In the genomic region with DNA sequence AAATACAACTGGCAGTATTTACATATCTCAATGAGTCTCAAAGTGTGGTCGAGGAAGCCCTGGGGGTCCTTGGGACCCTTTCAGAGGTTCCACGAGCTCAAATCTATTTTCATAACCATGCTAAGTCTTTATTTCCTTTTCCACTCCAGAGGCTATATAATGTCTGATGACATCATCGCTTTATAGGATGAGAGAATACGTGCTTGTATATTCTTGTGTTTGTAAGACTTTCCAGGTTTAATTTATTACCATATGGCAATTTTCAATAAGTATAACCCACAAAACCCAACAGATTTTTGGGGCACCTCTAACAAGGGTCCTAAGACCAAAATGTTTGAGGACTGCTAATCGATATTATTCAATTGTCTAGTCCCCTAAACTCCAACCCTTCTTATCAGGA, we compare ENCODE assay signal across 8 cellular contexts. TPM values are rescaled to one million over a fixed set of nuclear protein-coding genes. Genes with fewer than 3 reads are reported as not detected.
A peak's percentile ranks its signal among the peaks of the same experiment; 100 is the strongest.
DNase-seq lines count a peak whose midpoint lies in the region; ATAC-seq and TF ChIP-seq lines count a peak whose summit lies in the region.

No MANE protein-coding gene starts in this region.

- H3K27me3 ChIP-seq in Panc1 (ENCODE audit: control insufficient read depth, insufficient read depth, low read length) (no peaks in the 10 kb centered on the region), trophoblast cell (ENCODE audit: insufficient read depth, low read length) (no peaks in the 10 kb centered on the region)

- no peak overlapping the region for H3K4ac ChIP-seq in trophoblast cell (ENCODE audit: low read depth, low read length)

- H2BK5ac ChIP-seq in trophoblast cell (ENCODE audit: low read depth, low read length, poor library complexity) = no peak overlapping the region

- peak; percentile 43 for DNase-seq in DMS53 treated with DMSO at 0.1 percent for 48 hours (lab: John Stamatoyannopoulos, UW; ENCODE audit: unreplicated experiment)
- DNase-seq in Panc1 (ENCODE audit: low read depth, low spot score) = no peak
- DNase-seq in epithelial cell of prostate (ENCODE audit: low read depth, low spot score) = no peak
- DNase-seq in trophoblast cell = no peak
- no peak for DNase-seq in stimulated activated CD4-positive, alpha-beta T cell treated with anti-CD3 and anti-CD28 coated beads, Interleukin-15, amount 100 ng/mL, for 24 hours
- no peak for DNase-seq in foreskin melanocyte

- no peak overlapping the region for H3K18ac ChIP-seq in trophoblast cell (ENCODE audit: low read length)

- H3K9ac ChIP-seq in trophoblast cell (ENCODE audit: low read length) = no peak overlapping the region

- in situ Hi-C loops in Panc1 (cut with HindIII; ENCODE audit: low pct_unique_long_range_greater_than_20kb, low sequenced_read_pairs) = no loop called here

- H3K9me3 ChIP-seq in Panc1 (ENCODE audit: control insufficient read depth, insufficient read depth, low read depth, low read length) (no peaks in the 10 kb centered on the region), trophoblast cell (ENCODE audit: insufficient read depth, low read depth, low read length) (peaks cover 3% of the 10 kb centered on the region)

- H3K36me3 ChIP-seq in Panc1 (ENCODE audit: control insufficient read depth, insufficient read depth, low read length) (no peaks in the 10 kb centered on the region), trophoblast cell (ENCODE audit: control insufficient read depth in 1 of 2, insufficient read depth in 2 of 2, low read length in 2 of 2) (no peaks in the 10 kb centered on the region)

- peaks cover 11% of the 10 kb centered on the region for H3K79me2 ChIP-seq in trophoblast cell (ENCODE audit: control insufficient read depth, insufficient read depth, low read length, poor library complexity)

- no peak overlapping the region for H2BK12ac ChIP-seq in trophoblast cell (ENCODE audit: low read length)

- POLR2A ChIA-PET in Panc1 (lab: Charles Lee) = no interaction called here

- H3K4me1 ChIP-seq in Panc1 (ENCODE audit: control insufficient read depth, insufficient read depth, low read length) (peaks cover 27% of the 10 kb centered on the region), trophoblast cell (ENCODE audit: control insufficient read depth in 1 of 2, insufficient read depth in 2 of 2, low read length in 2 of 2) (peaks cover 6 to 16% of the 10 kb centered on the region in 2 experiments)

- CTCF ChIA-PET in Panc1 (lab: Charles Lee) = no interaction called here

- H2AFZ ChIP-seq in trophoblast cell (ENCODE audit: insufficient read depth, low read length, poor library complexity) = no peak overlapping the region

- intact Hi-C loops in Panc1 (cut with micrococcal nuclease; ENCODE audit: unreplicated experiment) = loop anchor here (5.0 kb wide), 1 partner anchor 120 kb away; a partner anchor contains a TSS

- H4K91ac ChIP-seq in trophoblast cell (ENCODE audit: low read depth, low read length) = no peak overlapping the region

- ATAC-seq in Panc1 = no peak
- ATAC-seq in HG03432 (IDR thresholded peaks at IDR 0.05; ENCODE audit: unreplicated experiment) = no peak
- ATAC-seq in GM21423 (IDR thresholded peaks at IDR 0.05; ENCODE audit: unreplicated experiment) = no peak

- no peak overlapping the region for H3K14ac ChIP-seq in trophoblast cell (ENCODE audit: low read length)

- peak overlapping the region; percentile 72 for H3K4me2 ChIP-seq in trophoblast cell (ENCODE audit: low read length)

- no TSS peak for BruUV-seq in Panc1 (replicated peaks; lab: Mats Ljungman, UMichigan)

- no CpG with 5 or more reads among the region's 5 CpGs for WGBS in trophoblast cell (ENCODE audit: extremely low coverage, insufficient coverage, insufficient read length)

- H3K79me1 ChIP-seq in trophoblast cell (ENCODE audit: low read length) = peaks cover 11% of the 10 kb centered on the region

- H3K4me3 ChIP-seq in Panc1 (ENCODE audit: low read depth in 2 of 2, low read length in 2 of 2) = peak overlapping the region; percentile 84 to 87
- H3K4me3 ChIP-seq in trophoblast cell (ENCODE audit: low read depth, low read length) = no peak overlapping the region

- H4K12ac ChIP-seq in trophoblast cell (ENCODE audit: low read depth, low read length) = no peak overlapping the region

- peak overlapping the region; percentile 97 for H3K27ac ChIP-seq in Panc1 (ENCODE audit: low read length)
- peak overlapping the region; percentile 95 for H3K27ac ChIP-seq in epithelial cell of prostate
- no peak overlapping the region for H3K27ac ChIP-seq in trophoblast cell (ENCODE audit: low read depth, low read length)

- no peak overlapping the region for H3K23ac ChIP-seq in trophoblast cell (ENCODE audit: low read length)

- H2AK5ac ChIP-seq in trophoblast cell (ENCODE audit: low read length) = no peak overlapping the region

- no peak overlapping the region for H4K8ac ChIP-seq in trophoblast cell (ENCODE audit: low read depth, low read length)

- no peak for TF ChIP-seq CTCF in Panc1 (IDR thresholded peaks at IDR 0.05)

- H2BK120ac ChIP-seq in trophoblast cell (ENCODE audit: insufficient read depth, low read length, poor library complexity) = no peak overlapping the region

RNA-seq across cellular contexts. Expression of a gene that starts 1.4 kb away (rescaled TPM):
- total RNA-seq in Panc1 (2021; ENCODE audit: unreplicated experiment) = 10.8 TPM
- polyA plus RNA-seq in Panc1 (2012; ENCODE audit: insufficient read length) = 4.7 TPM
- polyA plus RNA-seq in trophoblast cell (2013) = 29.4 and 30.4 TPM in 2 replicates

RNA-seq across cellular contexts. Expression of a gene that starts 59.9 kb away (rescaled TPM):
- 0.39 TPM for total RNA-seq in Panc1 (2021; ENCODE audit: unreplicated experiment)
- polyA plus RNA-seq in Panc1 (2012; ENCODE audit: insufficient read length) = 0.42 TPM
- polyA plus RNA-seq in trophoblast cell (2013) = 0.47 and 0.55 TPM in 2 replicates
